In the genomic region with DNA sequence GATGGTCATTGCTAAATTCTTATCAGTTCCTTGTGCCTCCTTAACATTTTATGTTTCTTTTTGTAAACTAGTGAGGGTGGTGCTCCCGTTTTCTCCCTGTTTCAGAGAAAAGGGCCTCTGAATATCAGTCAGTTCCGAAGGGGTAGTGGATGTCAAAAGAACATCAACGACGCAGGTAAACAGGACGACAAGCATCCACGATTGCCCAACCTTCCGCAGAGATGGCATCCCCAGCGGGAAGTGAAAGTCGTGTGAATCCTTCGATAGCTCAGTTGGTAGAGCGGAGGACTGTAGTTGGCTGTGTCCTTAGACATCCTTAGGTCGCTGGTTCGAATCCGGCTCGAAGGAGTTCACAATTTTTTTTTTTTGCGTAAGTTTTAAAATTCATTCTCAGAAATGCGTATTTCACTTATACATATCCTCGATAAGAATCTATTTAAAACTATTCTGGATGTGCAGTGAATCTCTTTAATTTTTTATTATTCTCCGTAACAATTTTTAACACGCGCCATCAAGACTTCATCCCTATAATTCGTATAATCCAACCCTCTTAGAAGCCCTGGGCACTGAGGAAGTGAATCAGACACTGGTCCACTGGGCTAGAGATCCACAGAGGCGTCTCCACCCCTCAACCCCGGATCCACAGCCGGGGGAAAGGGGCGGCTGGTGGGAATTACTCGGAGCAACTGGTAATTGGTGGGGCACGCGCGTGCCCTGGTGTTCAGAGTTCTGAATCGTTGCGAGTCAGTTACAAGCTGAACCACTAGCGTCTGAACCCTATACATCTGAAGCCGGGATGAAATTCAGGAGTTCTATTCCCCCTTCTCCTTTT, we compare ENCODE assay signal across 8 cellular contexts. TPM values are rescaled to one million over a fixed set of nuclear protein-coding genes. Genes with fewer than 3 reads are reported as not detected.
DNase-seq lines count a peak whose midpoint lies in the region; ATAC-seq, FAIRE-seq and TF ChIP-seq lines count a peak whose summit lies in the region.

No MANE protein-coding gene starts in this region.

- peak; percentile 49 for FAIRE-seq in endothelial cell of umbilical vein (lab: Jason Lieb, UNC)

- H4K20me1 ChIP-seq in endothelial cell of umbilical vein (replicated peaks; ENCODE audit: control insufficient read depth, extremely low read depth, insufficient read depth, low read length) = no peaks in the 10 kb centered on the region

- peaks cover 18 to 33% (median 27%) of the 10 kb centered on the region in 4 donors for H3K4me1 Mint-ChIP-seq in CD4-positive, CD25-positive, alpha-beta regulatory T cell

- CTCF ChIA-PET in endothelial cell of umbilical vein (lab: Charles Lee) = interaction anchor here (0.6 to 14.8 kb wide), 16 partner anchors 14 to 395 kb away, joined by 3 to 359 read pairs (median 5); a partner anchor contains a TSS

- H3K27me3 ChIP-seq in CD4-positive, CD25-positive, alpha-beta regulatory T cell (ENCODE audit: control insufficient read depth, insufficient read depth, low read length) = no peaks in the 10 kb centered on the region
- H3K27me3 ChIP-seq in HUES6 (ENCODE audit: control insufficient read depth, insufficient read depth, low read length) (no peaks in the 10 kb centered on the region), NT2/D1 (ENCODE audit: insufficient read depth, insufficient read length) (no peaks in the 10 kb centered on the region), endothelial cell of umbilical vein (ENCODE audit: control insufficient read depth in 2 of 2, insufficient read depth in 2 of 2, low read length in 2 of 2) (no peaks in the 10 kb centered on the region)

- peak overlapping the region; percentile 74 for H2AFZ ChIP-seq in endothelial cell of umbilical vein (ENCODE audit: low read depth, low read length)

- H3K9ac ChIP-seq in HUES6 (ENCODE audit: low read length) (peak overlapping the region; percentile 26), NT2/D1 (ENCODE audit: insufficient read length, low read depth) (peak overlapping the region; percentile 70), endothelial cell of umbilical vein (replicated peaks; ENCODE audit: extremely low read depth, insufficient read depth, low read length) (peak overlapping the region; percentile 36)

- H3K4me3 ChIP-seq in CD4-positive, CD25-positive, alpha-beta regulatory T cell (ENCODE audit: low read depth, low read length) = peak overlapping the region; percentile 98
- H3K4me3 ChIP-seq in HUES6 (ENCODE audit: low read depth, low read length) (peak overlapping the region; percentile 75), NT2/D1 (ENCODE audit: insufficient read length, low read depth) (peak overlapping the region; percentile 67), endothelial cell of umbilical vein (replicated peaks in 1 of 3; ENCODE audit: insufficient read depth in 1 of 3, low read depth in 1 of 3, low read length in 3 of 3) (peak overlapping the region; percentile 50 to 95 (median 90))

- peak overlapping the region; percentile 90 to 99 (median 96) for H3K4me3 Mint-ChIP-seq in CD4-positive, CD25-positive, alpha-beta regulatory T cell

- peaks cover 48% of the 10 kb centered on the region for H3K27me3 Mint-ChIP-seq in CD4-positive, CD25-positive, alpha-beta regulatory T cell

- peaks cover 0 to 8% (median 4%) of the 10 kb centered on the region in 7 donors for H3K9me3 Mint-ChIP-seq in CD4-positive, CD25-positive, alpha-beta regulatory T cell

- H3K36me3 Mint-ChIP-seq in CD4-positive, CD25-positive, alpha-beta regulatory T cell = peaks cover 4% of the 10 kb centered on the region

- peak; percentile 91 to 97 (median 95) for DNase-seq in CD4-positive, CD25-positive, alpha-beta regulatory T cell
- DNase-seq in NT2/D1 (ENCODE audit: low read depth, low spot score) (peak; percentile 82), endothelial cell of umbilical vein (ENCODE audit: low read depth, low spot score) (peak; percentile 97), midbrain (lab: John Stamatoyannopoulos, UW) (peak; percentile 91)
- peak; percentile 95 for DNase-seq in activated CD8-positive, alpha-beta memory T cell treated with anti-CD3 and anti-CD28 coated beads, Interleukin-2, amount 50 U/mL, for 1 hour (ENCODE audit: extremely low read depth)
- peak; percentile 97 to 99 for DNase-seq in stimulated activated CD8-positive, alpha-beta memory T cell treated with anti-CD3 and anti-CD28 coated beads, Interleukin-2, amount 100 ng/mL, for 1 hour (ENCODE audit: low read depth in 2 of 2)

- H3K36me3 ChIP-seq in CD4-positive, CD25-positive, alpha-beta regulatory T cell (ENCODE audit: control insufficient read depth, insufficient read depth, low read length) = no peaks in the 10 kb centered on the region
- H3K36me3 ChIP-seq in HUES6 (ENCODE audit: control insufficient read depth, insufficient read depth, low read length) = no peaks in the 10 kb centered on the region
- H3K36me3 ChIP-seq in NT2/D1 (ENCODE audit: insufficient read depth, insufficient read length, low read length) = no peaks in the 10 kb centered on the region
- no peaks in the 10 kb centered on the region for H3K36me3 ChIP-seq in endothelial cell of umbilical vein (ENCODE audit: control insufficient read depth in 2 of 2, extremely low read depth in 1 of 2, insufficient read depth in 2 of 2, low read length in 2 of 2)

- no TSS peak for BruUV-seq in endothelial cell of umbilical vein (replicated peaks; lab: Mats Ljungman, UMichigan)

- no peaks in the 10 kb centered on the region for H3K9me3 ChIP-seq in CD4-positive, CD25-positive, alpha-beta regulatory T cell (ENCODE audit: control insufficient read depth in 2 of 2, low read length in 2 of 2)
- no peaks in the 10 kb centered on the region for H3K9me3 ChIP-seq in HUES6 (ENCODE audit: control insufficient read depth, insufficient read depth, low read depth, low read length)
- H3K9me3 ChIP-seq in NT2/D1 (ENCODE audit: insufficient read depth, low read length) = no peaks in the 10 kb centered on the region
- H3K9me3 ChIP-seq in endothelial cell of umbilical vein (replicated peaks; ENCODE audit: control insufficient read depth, insufficient read depth, low read length) = no peaks in the 10 kb centered on the region

- TF ChIP-seq POLR2A in endothelial cell of umbilical vein (IDR thresholded peaks at IDR 0.05; ENCODE audit: low read depth, low read length) = no peak

- ATAC-seq in CD4-positive, CD25-positive, alpha-beta regulatory T cell (ENCODE audit: low read depth in 2 of 2) = peak; percentile 75 to 80
- ATAC-seq in GM21381 (IDR thresholded peaks at IDR 0.05; ENCODE audit: unreplicated experiment) = peak; percentile 62

- H3K27ac ChIP-seq in CD4-positive, CD25-positive, alpha-beta regulatory T cell (ENCODE audit: insufficient read depth, low read length, poor library complexity, severe bottlenecking) = peak overlapping the region; percentile 64
- H3K27ac ChIP-seq in HUES6 (ENCODE audit: low read depth, low read length) (no peak overlapping the region), endothelial cell of umbilical vein (ENCODE audit: insufficient read depth, low read depth, low read length) (no peak overlapping the region)

- no peaks in the 10 kb centered on the region for H3K9me1 ChIP-seq in endothelial cell of umbilical vein (replicated peaks; ENCODE audit: control insufficient read depth, extremely low read depth, insufficient read depth, low read length)

- H3K27ac Mint-ChIP-seq in CD4-positive, CD25-positive, alpha-beta regulatory T cell = peak overlapping the region; percentile 97 to 99 (median 99)

- no peaks in the 10 kb centered on the region for H3K79me2 ChIP-seq in endothelial cell of umbilical vein (ENCODE audit: control insufficient read depth, insufficient read depth, low read length)

- peaks cover 17% of the 10 kb centered on the region for H3K4me1 ChIP-seq in CD4-positive, CD25-positive, alpha-beta regulatory T cell (ENCODE audit: control insufficient read depth, insufficient read depth, low read length, poor library complexity, severe bottlenecking)
- H3K4me1 ChIP-seq in HUES6 (ENCODE audit: control insufficient read depth, insufficient read depth, low read length) (no peaks in the 10 kb centered on the region), NT2/D1 (ENCODE audit: insufficient read depth, insufficient read length) (no peaks in the 10 kb centered on the region), endothelial cell of umbilical vein (ENCODE audit: control insufficient read depth, extremely low read depth, insufficient read depth, low read length) (peaks cover 6% of the 10 kb centered on the region)

- intact Hi-C loops in endothelial cell of umbilical vein (cut with micrococcal nuclease) = loop anchor here (1.0 to 2.0 kb wide), 4 partner anchors 13 to 242 kb away; no protein-coding TSS in a partner anchor

- POLR2A ChIA-PET in endothelial cell of umbilical vein (lab: Charles Lee) = interaction anchor here (1.3 kb wide), 1 partner anchor 12 kb away, joined by 4 read pairs; no protein-coding TSS in a partner anchor

- H3K4me2 ChIP-seq in endothelial cell of umbilical vein (ENCODE audit: insufficient read depth, low read length) = peak overlapping the region; percentile 83

- dilution Hi-C loops in endothelial cell of umbilical vein (cut with MboI; ENCODE audit: extremely low pct_ligation_motif_present, low sequenced_read_pairs) = no loop called here

- TF ChIP-seq CTCF in endothelial cell of umbilical vein (IDR thresholded peaks at IDR 0.05; ENCODE audit: extremely low read depth in 1 of 2, insufficient read depth in 1 of 2, low read depth in 1 of 2, low read length in 2 of 2) = peak in 1 of 2 donors; percentile 46

RNA-seq across cellular contexts. Expression of a gene that starts 27.9 kb away (rescaled TPM):
- total RNA-seq in CD4-positive, CD25-positive, alpha-beta regulatory T cell = 29.4 TPM
- 10 to 100 TPM; 53.7 to 64.0 (median 57.9) TPM for polyA plus RNA-seq in CD4-positive, CD25-positive, alpha-beta regulatory T cell
- 18.5 and 20.1 TPM in 2 replicates for total RNA-seq in endothelial cell of umbilical vein
- polyA plus RNA-seq in endothelial cell of umbilical vein = 22.2 and 25.8 TPM in 2 replicates
- polyA plus RNA-seq in endothelial cell of umbilical vein (2011; cell fraction: cytosol; rRNA removed) = 15.3 and 19.2 TPM in 2 replicates
- polyA plus RNA-seq in endothelial cell of umbilical vein (2011; cell fraction: nucleus; rRNA removed) = 10.7 and 11.0 TPM in 2 replicates
- 12.0 and 13.5 TPM in 2 replicates for polyA plus RNA-seq in endothelial cell of umbilical vein (2012)
- polyA minus RNA-seq in endothelial cell of umbilical vein = 17.7 and 18.1 TPM in 2 replicates
- polyA minus RNA-seq in endothelial cell of umbilical vein (2011; cell fraction: cytosol; rRNA and poly(A)+ RNA removed) = 10.7 TPM
- 14.0 and 15.7 TPM in 2 replicates for polyA minus RNA-seq in endothelial cell of umbilical vein (2011; cell fraction: nucleus; rRNA and poly(A)+ RNA removed)

RNA-seq across cellular contexts. Expression of a gene that starts 30.7 kb away (rescaled TPM):
- 59.5 TPM for total RNA-seq in CD4-positive, CD25-positive, alpha-beta regulatory T cell
- 100 to 1,000 TPM; 177 to 214 (median 197) TPM for polyA plus RNA-seq in CD4-positive, CD25-positive, alpha-beta regulatory T cell
- 33.7 and 36.9 TPM in 2 replicates for total RNA-seq in endothelial cell of umbilical vein
- 12.3 and 13.1 TPM in 2 replicates for polyA plus RNA-seq in endothelial cell of umbilical vein
- 25.9 and 32.8 TPM in 2 replicates for polyA plus RNA-seq in endothelial cell of umbilical vein (2011; cell fraction: cytosol; rRNA removed)
- 14.0 and 17.9 TPM in 2 replicates for polyA plus RNA-seq in endothelial cell of umbilical vein (2011; cell fraction: nucleus; rRNA removed)
- polyA plus RNA-seq in endothelial cell of umbilical vein (2012) = 28.5 and 43.6 TPM in 2 replicates
- polyA minus RNA-seq in endothelial cell of umbilical vein = 17.4 and 18.0 TPM in 2 replicates
- 15.0 TPM for polyA minus RNA-seq in endothelial cell of umbilical vein (2011; cell fraction: cytosol; rRNA and poly(A)+ RNA removed)
- polyA minus RNA-seq in endothelial cell of umbilical vein (2011; cell fraction: nucleus; rRNA and poly(A)+ RNA removed) = 3.8 and 7.7 TPM in 2 replicates
